Comparison of ENCODE assay signal across 13 cellular contexts in the genomic region with DNA sequence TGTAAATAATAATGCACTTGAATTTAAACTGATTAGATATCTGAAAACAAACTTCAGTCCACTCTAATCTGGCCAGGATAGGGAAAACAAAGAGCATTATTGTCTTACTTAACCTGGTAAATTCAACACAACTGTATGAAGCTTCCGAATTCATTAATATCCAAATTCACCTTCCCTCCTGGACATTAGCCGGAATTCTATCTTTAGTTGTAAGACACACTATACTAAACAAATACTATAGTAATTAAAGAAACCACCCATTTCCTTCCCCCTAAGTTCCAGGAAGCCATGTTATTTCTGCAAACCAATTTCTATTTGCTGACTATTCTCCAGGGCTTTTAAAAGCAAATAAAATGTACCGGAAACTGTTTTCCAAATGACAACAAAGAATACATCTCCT.
DNase-seq lines count a peak whose midpoint lies in the region; ATAC-seq and TF ChIP-seq lines count a peak whose summit lies in the region.
"Had no signal": no experiment of that assay in that cellular context is flagged by ENCODE, and none has a peak within 500 bp of the region (broad histone marks: within the 10 kb centered on the region; RNA-seq: fewer than 3 reads in every experiment).

No MANE protein-coding gene starts in this region.

- peak overlapping the region; percentile 73 for H2AFZ ChIP-seq in Loucy (ENCODE audit: low read length)

- CTCF ChIA-PET in naive thymus-derived CD4-positive, alpha-beta T cell (lab: Charles Lee), result interaction anchor here (0.8 kb wide), 1 partner anchor 8 kb away, joined by 3 read pairs; no protein-coding TSS in a partner anchor

- H3K27me3 ChIP-seq in Loucy (ENCODE audit: insufficient read depth, low read length, poor library complexity, severe bottlenecking) (no peaks in the 10 kb centered on the region), sigmoid colon (no peaks in the 10 kb centered on the region)
- no peaks in the 10 kb centered on the region for H3K27me3 ChIP-seq in naive thymus-derived CD4-positive, alpha-beta T cell (ENCODE audit: control insufficient read depth in 2 of 2, insufficient read depth in 2 of 2, low read length in 2 of 2)
- H3K27me3 ChIP-seq: brain microvascular endothelial cell had no signal

- H3K4me3 ChIP-seq in Loucy (ENCODE audit: low read length, poor library complexity, severe bottlenecking) (peak overlapping the region; percentile 31), sigmoid colon (no peak overlapping the region)
- no peak overlapping the region for H3K4me3 ChIP-seq in naive thymus-derived CD4-positive, alpha-beta T cell (ENCODE audit: low read length)
- H3K4me3 ChIP-seq: smooth muscle cell had no signal

- TF ChIP-seq POLR2A in sigmoid colon (IDR thresholded peaks at IDR 0.05), result no peak

- no peaks in the 10 kb centered on the region for H3K27me3 Mint-ChIP-seq in T-helper 17 cell
- no peaks in the 10 kb centered on the region for H3K27me3 Mint-ChIP-seq in naive thymus-derived CD4-positive, alpha-beta T cell

- H3K9ac ChIP-seq in Loucy (ENCODE audit: low read depth, low read length, poor library complexity, severe bottlenecking), result no peak overlapping the region

- POLR2A ChIA-PET in naive thymus-derived CD4-positive, alpha-beta T cell (lab: Charles Lee), result interaction anchor here (1.0 to 1.9 kb wide), 3 partner anchors 11 to 158 kb away, joined by 4 to 7 read pairs (median 5); no protein-coding TSS in a partner anchor

- no peaks in the 10 kb centered on the region for H3K79me2 ChIP-seq in Loucy (ENCODE audit: insufficient read depth, low read length)

- H3K4me3 Mint-ChIP-seq in T-helper 17 cell, result peak overlapping the region; percentile 7
- H3K4me3 Mint-ChIP-seq in naive thymus-derived CD4-positive, alpha-beta T cell, result peak overlapping the region in 8 of 10 donors; percentile 9 to 81 (median 45)

- H4K20me1 ChIP-seq in Loucy (ENCODE audit: insufficient read depth, low read length, poor library complexity, severe bottlenecking), result no peaks in the 10 kb centered on the region

- H3K9me3 ChIP-seq in Loucy (ENCODE audit: insufficient read depth, low read depth, low read length) (no peaks in the 10 kb centered on the region), T-helper 17 cell (ENCODE audit: control insufficient read depth, low read length, poor library complexity, severe bottlenecking) (no peaks in the 10 kb centered on the region), sigmoid colon (no peaks in the 10 kb centered on the region)
- H3K9me3 ChIP-seq in naive thymus-derived CD4-positive, alpha-beta T cell (ENCODE audit: control insufficient read depth in 2 of 3, low read length in 3 of 3), result no peaks in the 10 kb centered on the region

- ATAC-seq in T-helper 17 cell (no peak), GM18502 (IDR thresholded peaks at IDR 0.05; ENCODE audit: poor library complexity, unreplicated experiment) (no peak)
- no peak for ATAC-seq in naive thymus-derived CD4-positive, alpha-beta T cell

- peaks cover 58% of the 10 kb centered on the region for H3K4me1 Mint-ChIP-seq in T-helper 17 cell
- H3K4me1 Mint-ChIP-seq in naive thymus-derived CD4-positive, alpha-beta T cell, result peaks cover 52 to 87% (median 77%) of the 10 kb centered on the region in 7 donors

- H3K4me2 ChIP-seq in Loucy (ENCODE audit: low read depth, low read length, poor library complexity, severe bottlenecking), result peak overlapping the region; percentile 54
- H3K4me2 ChIP-seq: smooth muscle cell had no signal

- H3K9me3 Mint-ChIP-seq in naive thymus-derived CD4-positive, alpha-beta T cell, result peaks cover 0 to 10% (median 4%) of the 10 kb centered on the region in 11 donors

- H3F3A ChIP-seq in Loucy (ENCODE audit: low read depth), result peaks cover 7% of the 10 kb centered on the region

- TF ChIP-seq EP300 in sigmoid colon (IDR thresholded peaks at IDR 0.05), result no peak

- H3K27ac Mint-ChIP-seq in T-helper 17 cell, result peak overlapping the region; percentile 5
- H3K27ac Mint-ChIP-seq in naive thymus-derived CD4-positive, alpha-beta T cell, result peak overlapping the region in 8 of 9 donors; percentile 67 to 87 (median 74)

- H3K27ac ChIP-seq in naive thymus-derived CD4-positive, alpha-beta T cell (ENCODE audit: low read depth, low read length), result no peak overlapping the region
- H3K27ac ChIP-seq in sigmoid colon, result peak overlapping the region in 1 of 4 donors; percentile 54
- H3K27ac ChIP-seq: 22Rv1, brain microvascular endothelial cell had no signal

- peaks cover 62% of the 10 kb centered on the region for H3K4me1 ChIP-seq in Loucy (ENCODE audit: insufficient read depth, low read length, poor library complexity, severe bottlenecking)
- peaks cover 57 to 59% of the 10 kb centered on the region in 2 donors for H3K4me1 ChIP-seq in naive thymus-derived CD4-positive, alpha-beta T cell (ENCODE audit: control insufficient read depth in 2 of 2, insufficient read depth in 2 of 2, low read length in 2 of 2)
- peaks cover 0 to 39% (median 30%) of the 10 kb centered on the region in 4 donors for H3K4me1 ChIP-seq in sigmoid colon

- no peaks in the 10 kb centered on the region for H3K9me2 ChIP-seq in Loucy (replicated peaks; ENCODE audit: low read depth, low read length)

- intact Hi-C loops in naive thymus-derived CD4-positive, alpha-beta T cell (cut with micrococcal nuclease), result loop anchor here in 1 of 2 donors (5.0 kb wide), 4 partner anchors 42 to 352 kb away; a partner anchor contains a TSS
- intact Hi-C loops in sigmoid colon (cut with DNase I), result no loop called here

- no peaks in the 10 kb centered on the region for H3K36me3 Mint-ChIP-seq in T-helper 17 cell (ENCODE audit: low read depth)
- peaks cover 0 to 11% (median 0%) of the 10 kb centered on the region in 5 donors for H3K36me3 Mint-ChIP-seq in naive thymus-derived CD4-positive, alpha-beta T cell

- DNase-seq in NCI-H1105 treated with DMSO at 0.1 percent for 48 hours (lab: John Stamatoyannopoulos, UW), result peak; percentile 26
- DNase-seq in NCI-H1105 (lab: John Stamatoyannopoulos, UW), result no peak
- DNase-seq in T-helper 17 cell, result no peak
- DNase-seq in naive thymus-derived CD4-positive, alpha-beta T cell, result no peak
- DNase-seq in sigmoid colon, result no peak
- no peak for DNase-seq in anterior cingulate cortex (lab: John Stamatoyannopoulos, UW)
- DNase-seq: brain microvascular endothelial cell; DMS79; stimulated activated CD8-positive, alpha-beta memory T cell treated with anti-CD3 and anti-CD28 coated beads, Interleukin-4, amount 100 ng/mL, for 48 hours had no signal

- H3K36me3 ChIP-seq in Loucy (ENCODE audit: insufficient read depth, low read length) (no peaks in the 10 kb centered on the region), sigmoid colon (no peaks in the 10 kb centered on the region)
- H3K36me3 ChIP-seq in naive thymus-derived CD4-positive, alpha-beta T cell (ENCODE audit: control insufficient read depth in 2 of 3, insufficient read depth in 3 of 3, low read length in 3 of 3), result no peaks in the 10 kb centered on the region
- H3K36me3 ChIP-seq: brain microvascular endothelial cell had no signal

- 34 to 54% methylated on average over 3 of the region's 3 CpGs for WGBS in sigmoid colon, 2 donors

- TF ChIP-seq CTCF in Loucy (conservative IDR thresholded peaks at IDR 0.05; ENCODE audit: low read length) (no peak), sigmoid colon (IDR thresholded peaks at IDR 0.05) (no peak)
